Comparison of ENCODE assay signal across 15 cellular contexts in the genomic region with DNA sequence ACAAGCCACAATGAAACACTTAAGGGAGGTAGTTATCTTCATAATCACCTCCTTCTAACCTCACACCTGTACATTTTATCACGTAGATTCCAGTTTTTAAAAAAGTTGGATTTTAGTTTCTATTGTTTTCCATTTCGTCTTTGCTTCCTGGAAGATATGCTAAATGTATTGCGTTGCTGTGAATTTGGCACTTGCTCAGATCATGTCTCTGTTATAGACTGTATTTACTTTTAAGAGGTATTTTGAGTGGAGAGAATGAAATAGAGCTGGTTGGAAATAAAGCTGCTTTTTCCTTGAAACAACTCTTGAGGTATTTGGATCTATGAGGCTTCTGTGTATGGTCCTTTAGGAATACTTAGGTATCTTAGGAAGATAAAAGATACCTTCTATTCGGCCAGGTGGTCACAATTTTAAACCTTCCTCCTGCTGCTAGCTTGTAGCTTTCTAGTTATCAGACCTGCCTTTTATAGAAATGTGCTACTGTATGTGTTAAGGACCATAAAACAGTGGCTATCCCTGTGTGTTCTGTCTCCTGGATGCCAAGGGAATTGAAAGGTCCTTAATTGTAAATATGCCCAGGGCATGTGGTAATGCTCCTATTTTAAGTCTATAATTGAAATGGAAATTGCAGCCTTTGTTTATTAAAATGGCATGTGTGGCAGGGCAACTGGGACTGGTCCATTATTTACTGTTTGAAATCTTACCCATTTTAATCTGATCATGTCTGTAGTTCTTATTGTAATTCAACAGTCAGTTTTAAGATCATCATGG.
"Had no signal": no experiment of that assay in that cellular context is flagged by ENCODE, and none has a peak within 500 bp of the region (broad histone marks: within the 10 kb centered on the region; RNA-seq: fewer than 3 reads in every experiment).

No MANE protein-coding gene starts in this region.

- H3K36me3 Mint-ChIP-seq: immature natural killer cell had no signal

- H3K27ac Mint-ChIP-seq: activated CD4-positive, alpha-beta T cell treated with anti-CD3 and anti-CD28 coated beads, Interleukin-2, amount 10 ng/mL, durations not matched to agents 7 days and 5 days; activated naive CD4-positive, alpha-beta T cell treated with anti-CD3 and anti-CD28 coated beads, Interleukin-2, amount 50 U/mL, for 72 hours; naive thymus-derived CD8-positive, alpha-beta T cell had no signal

- H3K9me3 Mint-ChIP-seq: activated CD4-positive, alpha-beta T cell treated with anti-CD3 and anti-CD28 coated beads, Interleukin-2, amount 10 ng/mL, durations not matched to agents 7 days and 5 days; activated naive CD4-positive, alpha-beta T cell treated with anti-CD3 and anti-CD28 coated beads, Interleukin-2, amount 50 U/mL, for 72 hours; immature natural killer cell; naive thymus-derived CD8-positive, alpha-beta T cell had no signal

- H3K27me3 ChIP-seq: brain microvascular endothelial cell, esophagus muscularis mucosa, neutrophil, right atrium auricular region, tibial nerve had no signal

- H3K36me3 ChIP-seq: brain microvascular endothelial cell, esophagus muscularis mucosa, neutrophil, right atrium auricular region, tibial nerve had no signal

- H3K9me3 ChIP-seq: esophagus muscularis mucosa, neutrophil, right atrium auricular region, tibial nerve had no signal

- H3K27ac ChIP-seq: brain microvascular endothelial cell, esophagus muscularis mucosa, neutrophil, right atrium auricular region, tibial nerve had no signal

- H3K4me3 Mint-ChIP-seq: activated CD4-positive, alpha-beta T cell treated with anti-CD3 and anti-CD28 coated beads, Interleukin-2, amount 10 ng/mL, durations not matched to agents 7 days and 5 days had no signal

- H3K27me3 Mint-ChIP-seq: activated CD4-positive, alpha-beta T cell treated with anti-CD3 and anti-CD28 coated beads, Interleukin-2, amount 10 ng/mL, durations not matched to agents 7 days and 5 days; naive thymus-derived CD8-positive, alpha-beta T cell had no signal

- ATAC-seq: activated naive CD4-positive, alpha-beta T cell treated with anti-CD3 and anti-CD28 coated beads, Interleukin-2, amount 50 U/mL, for 72 hours; naive thymus-derived CD8-positive, alpha-beta T cell had no signal

- DNase-seq: activated CD4-positive, alpha-beta T cell treated with anti-CD3 and anti-CD28 coated beads, Interleukin-2, amount 10 ng/mL, durations not matched to agents 7 days and 5 days; activated CD4-positive, CD25-positive, alpha-beta regulatory T cell; activated T-cell treated with anti-CD3 and anti-CD28 coated beads for 4 hours; brain microvascular endothelial cell; foreskin fibroblast; glutamatergic neuron; immature natural killer cell; naive thymus-derived CD8-positive, alpha-beta T cell; posterior cingulate gyrus; small intestine had no signal

- H3K4me3 ChIP-seq: esophagus muscularis mucosa, right atrium auricular region, tibial nerve had no signal
